Comparison of ENCODE assay signal across 18 cellular contexts in the genomic region with DNA sequence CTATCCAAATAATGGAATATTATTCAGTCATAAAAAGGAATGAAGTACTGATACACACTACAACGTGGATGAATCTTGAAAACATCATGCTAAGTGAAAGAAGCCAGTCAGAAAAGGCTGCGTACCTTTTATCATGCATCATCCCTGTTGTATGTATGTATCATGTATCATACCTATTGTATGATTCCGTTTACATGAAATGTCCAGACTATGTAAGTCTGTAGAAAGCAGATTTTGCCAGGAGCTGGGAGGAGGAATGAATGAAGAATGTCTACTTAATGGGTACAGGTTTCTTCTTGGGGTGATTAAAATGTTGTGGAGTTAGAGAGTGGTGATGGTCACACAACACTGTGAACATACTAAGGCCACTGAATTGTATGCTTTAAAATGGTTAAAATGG.
"Had no signal": no experiment of that assay in that cellular context is flagged by ENCODE, and none has a peak within 500 bp of the region (broad histone marks: within the 10 kb centered on the region; RNA-seq: fewer than 3 reads in every experiment).

No MANE protein-coding gene starts in this region.

- DNase-seq: activated CD4-positive, alpha-beta T cell treated with anti-CD3 and anti-CD28 coated beads, Interleukin-2, amount 10 ng/mL, durations not matched to agents 7 days and 5 days; activated effector memory CD4-positive, alpha-beta T cell treated with Interleukin-2 at 50 U/mL for 16 hours; activated naive CD4-positive, alpha-beta T cell treated with anti-CD3 and anti-CD28 coated beads, Interleukin-2, amount 50 U/mL, for 16 hours; activated T-cell treated with anti-CD3 and anti-CD28 coated beads for 4 hours; amniotic stem cell; dorsolateral prefrontal cortex; foreskin keratinocyte; hypothalamus; lower lobe of right lung; natural killer cell; ovary; psoas muscle; right cardiac atrium; T-helper 1 cell; T1000; transverse colon; uterus had no signal

- H3K9me3 ChIP-seq: lower lobe of right lung, ovary, psoas muscle, transverse colon, uterus had no signal

- H3K4me1 ChIP-seq: psoas muscle, uterus had no signal

- H3K36me3 Mint-ChIP-seq: natural killer cell had no signal

- H3K27me3 ChIP-seq: dorsolateral prefrontal cortex, foreskin keratinocyte, ovary, transverse colon, uterus had no signal

- H3K9me3 Mint-ChIP-seq: activated CD4-positive, alpha-beta T cell treated with anti-CD3 and anti-CD28 coated beads, Interleukin-2, amount 10 ng/mL, durations not matched to agents 7 days and 5 days; natural killer cell; stimulated activated naive CD8-positive, alpha-beta T cell treated with anti-CD3 and anti-CD28 coated beads, Interleukin-15, Interleukin-2, amounts not matched to agents 100 ng/mL and 50 ng/mL, for 24 hours had no signal

- H3K4me3 Mint-ChIP-seq: activated CD4-positive, alpha-beta T cell treated with anti-CD3 and anti-CD28 coated beads, Interleukin-2, amount 10 ng/mL, durations not matched to agents 7 days and 5 days; natural killer cell; stimulated activated naive CD8-positive, alpha-beta T cell treated with anti-CD3 and anti-CD28 coated beads, Interleukin-15, Interleukin-2, amounts not matched to agents 100 ng/mL and 50 ng/mL, for 24 hours had no signal

- H3K27ac Mint-ChIP-seq: activated CD4-positive, alpha-beta T cell treated with anti-CD3 and anti-CD28 coated beads, Interleukin-2, amount 10 ng/mL, durations not matched to agents 7 days and 5 days; natural killer cell had no signal

- ATAC-seq: foreskin keratinocyte, lower lobe of right lung, natural killer cell, psoas muscle, right cardiac atrium had no signal

- H3K4me1 Mint-ChIP-seq: activated CD4-positive, alpha-beta T cell treated with anti-CD3 and anti-CD28 coated beads, Interleukin-2, amount 10 ng/mL, durations not matched to agents 7 days and 5 days had no signal

- H3K27me3 Mint-ChIP-seq: activated CD4-positive, alpha-beta T cell treated with anti-CD3 and anti-CD28 coated beads, Interleukin-2, amount 10 ng/mL, durations not matched to agents 7 days and 5 days; stimulated activated naive CD8-positive, alpha-beta T cell treated with anti-CD3 and anti-CD28 coated beads, Interleukin-15, Interleukin-2, amounts not matched to agents 100 ng/mL and 50 ng/mL, for 24 hours had no signal

- H3K4me3 ChIP-seq: dorsolateral prefrontal cortex, lower lobe of right lung, ovary, psoas muscle, transverse colon, uterus had no signal

- H3K36me3 ChIP-seq: ovary, uterus had no signal

- H3K27ac ChIP-seq: foreskin keratinocyte, lower lobe of right lung, ovary, psoas muscle, transverse colon, uterus had no signal
